ENCODE assay signal across 8 cellular contexts in the genomic region with DNA sequence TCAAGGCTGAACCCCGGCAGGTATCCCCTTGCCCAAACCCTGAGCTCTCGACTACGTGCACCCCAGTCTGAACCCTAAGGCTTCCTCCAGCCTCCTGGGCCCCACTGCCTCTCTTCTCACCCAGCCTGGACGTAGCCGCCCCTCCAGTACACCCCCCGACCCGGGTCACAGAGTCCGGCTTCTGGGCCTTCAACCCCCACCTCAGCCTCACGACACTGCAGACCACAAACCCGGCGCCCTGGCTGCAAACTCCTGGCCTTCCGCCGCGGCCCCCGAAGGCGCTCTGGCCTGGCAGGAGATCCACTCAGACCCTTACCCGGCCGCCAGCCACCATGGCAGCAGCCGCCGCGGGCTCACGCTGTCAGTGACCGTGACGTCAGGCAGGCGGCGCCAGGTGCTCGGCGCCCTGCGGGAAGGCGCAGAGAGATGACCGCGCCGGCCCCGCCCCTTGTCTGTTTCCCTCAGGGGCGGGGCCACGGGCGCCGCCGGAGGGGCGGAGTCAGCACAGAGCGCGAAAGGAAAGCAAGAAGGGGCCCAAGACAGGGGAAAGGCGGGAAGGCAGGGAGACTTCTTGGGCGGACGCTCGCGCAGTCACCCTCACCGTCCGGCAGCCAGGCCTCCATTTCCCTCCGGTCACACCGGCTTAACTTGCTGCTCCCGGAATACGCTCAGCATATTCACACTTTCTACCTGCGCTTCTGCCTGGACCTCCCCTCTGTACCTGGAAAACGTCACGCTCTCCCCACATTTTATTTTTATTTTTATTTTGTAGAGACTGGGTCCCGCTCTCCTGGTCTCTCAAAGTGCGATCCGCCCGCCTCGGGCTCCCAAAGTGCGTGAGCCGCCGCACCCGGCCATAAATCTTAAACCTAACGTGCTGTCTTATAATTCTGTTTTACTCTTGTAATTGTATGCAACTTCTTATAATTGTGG. TPM values are rescaled to one million over a fixed set of nuclear protein-coding genes. Genes with fewer than 3 reads are reported as not detected.
DNase-seq lines count a peak whose midpoint lies in the region; ATAC-seq and TF ChIP-seq lines count a peak whose summit lies in the region.

Gene RMDN3 (minus strand): TSS at position 372 of the 933 bp plus-strand sequence. CDS start 471 bp downstream, outside the sequence.

- H3K4me1 ChIP-seq in ascending aorta (peaks cover 0 to 12% of the 10 kb centered on the region in 2 donors), right cardiac atrium (ENCODE audit: control insufficient read depth, insufficient read depth, low read length) (no peaks in the 10 kb centered on the region), aorta (ENCODE audit: control insufficient read depth in 1 of 2, insufficient read depth in 2 of 2, low read length in 2 of 2) (no peaks in the 10 kb centered on the region)

- ATAC-seq in GM18502 (IDR thresholded peaks at IDR 0.05; ENCODE audit: poor library complexity, unreplicated experiment) (peak; percentile 86), HG02943 (IDR thresholded peaks at IDR 0.05; ENCODE audit: low read depth, unreplicated experiment) (peak; percentile 73), right cardiac atrium (peak; percentile 98 to 99), aorta (ENCODE audit: low FRiP score) (peak; percentile 98)

- peak in 1 of 3 experiments; percentile 17 for TF ChIP-seq CTCF in ascending aorta (IDR thresholded peaks at IDR 0.05)

- 1% methylated on average over 66 of the region's 66 CpGs for WGBS in right cardiac atrium
- WGBS in aorta, 2 donors, result 1% methylated on average over 62 to 66 of the region's 66 CpGs

- H3K4me3 ChIP-seq in ascending aorta (peak within 1 kb of the TSS; percentile 95 to 98), right cardiac atrium (ENCODE audit: low read length) (peak within 1 kb of the TSS; percentile 88), aorta (ENCODE audit: low read length in 2 of 2) (peak within 1 kb of the TSS; percentile 78 to 80)

- DNase-seq in NCI-H2029 treated with DMSO at 0.1 percent for 48 hours (lab: John Stamatoyannopoulos, UW) (peak; percentile 53), T-helper 22 cell (ENCODE audit: low read depth) (peak; percentile 83), ascending aorta (ENCODE audit: low spot score in 2 of 2) (peak; percentile 62 to 95), right cardiac atrium (peak; percentile 94 to 98 (median 97)), renal cortical epithelial cell (ENCODE audit: low read depth) (peak; percentile 70), aorta (peak; percentile 96 to 98)

- H3K27ac ChIP-seq in ascending aorta (peak within 1 kb of the TSS; percentile 85 to 86), right cardiac atrium (ENCODE audit: low read length) (peak within 1 kb of the TSS; percentile 84), aorta (ENCODE audit: low read depth in 1 of 2, low read length in 2 of 2) (peak within 1 kb of the TSS in 1 of 2 donors; percentile 79)

- H3K9me3 ChIP-seq in ascending aorta (no peaks in the 10 kb centered on the region), right cardiac atrium (ENCODE audit: control insufficient read depth, low read length) (no peaks in the 10 kb centered on the region), aorta (ENCODE audit: control insufficient read depth, low read length) (no peaks in the 10 kb centered on the region)

- H3K27me3 ChIP-seq in ascending aorta (no peaks in the 10 kb centered on the region), right cardiac atrium (ENCODE audit: control insufficient read depth, insufficient read depth) (no peaks in the 10 kb centered on the region), aorta (ENCODE audit: control insufficient read depth in 1 of 2, insufficient read depth in 2 of 2, low read length in 1 of 2) (no peaks in the 10 kb centered on the region)

- intact Hi-C loops in ascending aorta (cut with DNase I), result loop anchor here (1.0 to 5.0 kb wide), 6 partner anchors 52 to 477 kb away; partner anchors contain the start of genes CHP1, DNAJC17, EXD1 and KNL1
- intact Hi-C loops in right cardiac atrium (cut with DNase I), result no loop called here
- intact Hi-C loops in aorta (cut with DNase I), result loop anchor here in 1 of 2 donors (10.0 kb wide), 2 partner anchors 160 to 190 kb away; partner anchors contain the start of genes CCDC32, KNL1 and RPUSD2

- H3K36me3 ChIP-seq in ascending aorta (peaks cover 22 to 27% of the 10 kb centered on the region in 2 donors), aorta (ENCODE audit: control insufficient read depth in 1 of 2, insufficient read depth in 2 of 2, low read length in 1 of 2) (peaks cover 0 to 2% of the 10 kb centered on the region in 2 donors)

RNA-seq across cellular contexts. Expression of gene RMDN3, which starts in this region (rescaled TPM):
- total RNA-seq in ascending aorta (6.0 TPM), right cardiac atrium (10 to 100 TPM; 15.4 to 21.0 (median 18.0) TPM), renal cortical epithelial cell (17.2 and 27.0 TPM in 2 replicates), aorta (10 to 100 TPM; 21.1 to 29.1 TPM)
- polyA plus RNA-seq in right cardiac atrium (17.6 TPM), aorta (10 to 100 TPM; 27.3 to 29.2 TPM)
